8 cellular contexts compared by ENCODE assay signal in genomic region chr22:37661160-37661924, GRCh38. TPM values are rescaled to one million over a fixed set of nuclear protein-coding genes. Genes with fewer than 3 reads are reported as not detected.
DNase-seq lines count a peak whose midpoint lies in the region; ATAC-seq and TF ChIP-seq lines count a peak whose summit lies in the region.

No MANE protein-coding gene starts in this region.

- 25% methylated on average over 11 of the region's 12 CpGs for WGBS in right lobe of liver (ENCODE audit: insufficient coverage, low coverage, low lambda C conversion rate, missing lambda C conversion rate)
- 53% methylated on average over 12 of the region's 12 CpGs; no CpG with 5 or more reads in 1 of the 2 donors for WGBS in transverse colon (ENCODE audit: low coverage in 1 of 2), 2 donors

- TF ChIP-seq POLR2A in right lobe of liver (IDR thresholded peaks at IDR 0.05) (no peak), transverse colon (IDR thresholded peaks at IDR 0.05) (no peak)

- peaks cover 0 to 39% (median 16%) of the 10 kb centered on the region in 4 donors for H3K4me1 ChIP-seq in right lobe of liver
- H3K4me1 ChIP-seq in transverse colon: peaks cover 24 to 64% (median 46%) of the 10 kb centered on the region in 4 donors

- peak; percentile 49 for TF ChIP-seq CTCF in cardiac fibroblast (IDR thresholded peaks at IDR 0.05; ENCODE audit: low read depth, low read length)
- peak in 3 of 4 donors; percentile 20 to 33 (median 25) for TF ChIP-seq CTCF in right lobe of liver (IDR thresholded peaks at IDR 0.05)
- peak in 3 of 5 experiments; percentile 20 to 28 (median 27) for TF ChIP-seq CTCF in transverse colon (IDR thresholded peaks at IDR 0.05)

- intact Hi-C loops in Right ventricle myocardium inferior (cut with DNase I) (no loop called here), cardiac septum (cut with DNase I) (loop anchor here (2.0 kb wide), 1 partner anchor 13 kb away; the partner anchor contains the start of gene LGALS1), right lobe of liver (cut with DNase I) (no loop called here), transverse colon (cut with DNase I; ENCODE audit: low total_unique reads) (no loop called here)

- H3K4me3 ChIP-seq in cardiac fibroblast (replicated peaks in 1 of 2; ENCODE audit: low read depth in 2 of 2, low read length in 2 of 2) (no peak overlapping the region), right lobe of liver (peak overlapping the region in 2 of 3 donors; percentile 75 to 85), transverse colon (peak overlapping the region in 1 of 4 donors; percentile 71)

- no peak for TF ChIP-seq EP300 in transverse colon (IDR thresholded peaks at IDR 0.05; ENCODE audit: low read depth)

- ATAC-seq in Right ventricle myocardium inferior: peak; percentile 35
- ATAC-seq in right lobe of liver: peak; percentile 3 to 17 (median 9)
- ATAC-seq in GM19395 (IDR thresholded peaks at IDR 0.05; ENCODE audit: unreplicated experiment): no peak
- no peak for ATAC-seq in GM19023 (IDR thresholded peaks at IDR 0.05; ENCODE audit: unreplicated experiment)

- H3K36me3 ChIP-seq in right lobe of liver (peaks cover 0 to 13% (median 7%) of the 10 kb centered on the region in 4 donors), transverse colon (peaks cover 0 to 5% (median 0%) of the 10 kb centered on the region in 4 donors)

- in situ Hi-C loops in transverse colon (cut with MboI; ENCODE audit: low pct_ligation_motif_present in 1 of 4, low pct_unique_long_range_greater_than_20kb in 1 of 4, low sequenced_read_pairs in 3 of 4): no loop called here

- DNase-seq in Right ventricle myocardium inferior (ENCODE audit: missing footprints) (no peak), cardiac septum (ENCODE audit: low spot score) (no peak), NCI-H82 treated with DMSO at 0.1 percent for 48 hours (lab: John Stamatoyannopoulos, UW; ENCODE audit: unreplicated experiment) (peak; percentile 20), cardiac fibroblast (ENCODE audit: low read depth in 2 of 2) (peak; percentile 70 to 83), right lobe of liver (no peak), transverse colon (no peak)

- H3K27me3 ChIP-seq in right lobe of liver: no peaks in the 10 kb centered on the region
- H3K27me3 ChIP-seq in transverse colon: no peaks in the 10 kb centered on the region

- H3K9me3 ChIP-seq in right lobe of liver (no peaks in the 10 kb centered on the region), transverse colon (no peaks in the 10 kb centered on the region)

- H3K27ac ChIP-seq in right lobe of liver (peak overlapping the region in 1 of 3 donors; percentile 42), transverse colon (peak overlapping the region; percentile 87 to 93 (median 90))

RNA-seq across cellular contexts. Expression of gene PDXP, which starts 2.8 kb away (rescaled TPM):
- total RNA-seq in Right ventricle myocardium inferior: 21.4 TPM
- total RNA-seq in cardiac septum: 24.1 TPM
- total RNA-seq in right lobe of liver: 10 to 100 TPM; 15.7 to 63.4 (median 34.4) TPM
- total RNA-seq in transverse colon: 100 to 1,000 TPM in 1 of 4 donors, 10 to 100 TPM in 3; 28.9 to 126 (median 50.7) TPM

RNA-seq across cellular contexts. Expression of gene LGALS1, which starts 14.1 kb away (rescaled TPM):
- 1,345 TPM for total RNA-seq in Right ventricle myocardium inferior
- total RNA-seq in cardiac septum: 1,015 TPM
- total RNA-seq in right lobe of liver: 100 to 1,000 TPM in 4 of 6 experiments, 10 to 100 TPM in 2; 34.7 to 267 (median 141) TPM
- 100 to 1,000 TPM; 196 to 558 (median 224) TPM for total RNA-seq in transverse colon

RNA-seq across cellular contexts. Expression of gene SH3BP1, which starts 21.9 kb away (rescaled TPM):
- total RNA-seq in Right ventricle myocardium inferior: 1.5 TPM
- 2.3 TPM for total RNA-seq in cardiac septum
- 1 to 10 TPM; 1.6 to 4.8 (median 2.8) TPM for total RNA-seq in right lobe of liver
- total RNA-seq in transverse colon: 100 to 1,000 TPM in 2 of 4 donors, 10 to 100 TPM in 2; 53.1 to 158 (median 84.7) TPM

RNA-seq across cellular contexts. Expression of gene NOL12, which starts 24.8 kb away (rescaled TPM):
- 14.1 TPM for total RNA-seq in Right ventricle myocardium inferior
- 15.2 TPM for total RNA-seq in cardiac septum
- 10 to 100 TPM in 2 of 6 experiments, 1 to 10 TPM in 4; 8.4 to 16.1 (median 9.4) TPM for total RNA-seq in right lobe of liver
- 100 to 1,000 TPM in 1 of 4 donors, 10 to 100 TPM in 3; 44.1 to 143 (median 57.2) TPM for total RNA-seq in transverse colon

RNA-seq across cellular contexts. Expression of gene TRIOBP, which starts 35.5 kb away (rescaled TPM):
- 90.1 TPM for total RNA-seq in Right ventricle myocardium inferior
- total RNA-seq in cardiac septum: 115 TPM
- 10 to 100 TPM; 11.7 to 22.8 (median 20.7) TPM for total RNA-seq in right lobe of liver
- 100 to 1,000 TPM; 121 to 265 (median 129) TPM for total RNA-seq in transverse colon

Comparison
In these comparisons a context has a peak if more than half of its experiments do, and no peak if none do; other contexts are left out.
1. ATAC-seq: peak in Right ventricle myocardium inferior (single experiment) and right lobe of liver (4 of 4); none in GM19395 (single experiment) and GM19023 (single experiment).
2. DNase-seq: peak in NCI-H82 treated with DMSO at 0.1 percent for 48 hours (single experiment) and cardiac fibroblast (2 of 2); none in Right ventricle myocardium inferior (single experiment), cardiac septum (single experiment), right lobe of liver (0 of 3) and transverse colon (single experiment).
3. H3K4me3 ChIP-seq: peak in right lobe of liver (2 of 3); none in cardiac fibroblast (0 of 2).
4. RNA of gene SH3BP1, which starts 21.9 kb away (total RNA-seq): 53.1 to 158 TPM in transverse colon; 1.6 to 4.8 TPM in right lobe of liver, 2.3 TPM in cardiac septum (single experiment) and 1.5 TPM in Right ventricle myocardium inferior (single experiment); every median in the first group is over 4 times any median in the second.
5. Peak in every context shown above with its lines, with median percentiles within 50 percentile points of each other: CTCF ChIP-seq.